15 cellular contexts compared by ENCODE assay signal in the genomic region with DNA sequence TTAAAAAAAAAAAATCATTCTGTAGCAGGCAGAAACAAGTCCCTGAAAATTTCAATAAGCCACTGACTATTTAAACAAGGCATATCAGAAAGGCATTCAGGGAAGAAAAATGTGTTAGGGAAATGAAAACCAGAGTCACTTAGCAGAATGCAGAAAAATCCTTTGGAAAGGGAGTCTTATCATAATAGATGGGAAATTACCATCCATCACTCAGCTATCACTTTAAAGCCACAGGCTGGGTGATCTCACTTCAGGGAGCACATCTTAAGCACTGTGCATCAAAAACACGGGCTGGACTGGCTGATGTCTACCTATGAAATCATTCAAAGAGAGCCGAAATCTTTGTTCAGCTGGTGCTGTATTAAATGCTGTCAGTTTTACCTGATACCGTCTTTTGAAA.
DNase-seq lines count a peak whose midpoint lies in the region; ATAC-seq and TF ChIP-seq lines count a peak whose summit lies in the region.
"Had no signal": no experiment of that assay in that cellular context is flagged by ENCODE, and none has a peak within 500 bp of the region (broad histone marks: within the 10 kb centered on the region; RNA-seq: fewer than 3 reads in every experiment).

No MANE protein-coding gene starts in this region.

- H3K36me3 ChIP-seq in Panc1 (ENCODE audit: control insufficient read depth, insufficient read depth, low read length) = no peaks in the 10 kb centered on the region
- H3K36me3 ChIP-seq in right atrium auricular region = no peaks in the 10 kb centered on the region
- no peaks in the 10 kb centered on the region for H3K36me3 ChIP-seq in CD8-positive, alpha-beta T cell (ENCODE audit: insufficient read depth, low read length)
- H3K36me3 ChIP-seq: BE2C, HAP-1 had no signal

- TF ChIP-seq CTCF in Panc1 (IDR thresholded peaks at IDR 0.05) (no peak), WTC11 (IDR thresholded peaks at IDR 0.05) (no peak), right atrium auricular region (IDR thresholded peaks at IDR 0.05) (no peak), progenitor cell of endocrine pancreas (IDR thresholded peaks at IDR 0.05; ENCODE audit: unreplicated experiment) (no peak)
- no peak for TF ChIP-seq CTCF in CD8-positive, alpha-beta T cell (IDR thresholded peaks at IDR 0.05)

- H3K27ac Mint-ChIP-seq in WTC11 (0 out of 2 replicates have a peak overlapping the region, but pooled peaks have one; percentile 24), progenitor cell of endocrine pancreas (no peak overlapping the region)
- H3K27ac Mint-ChIP-seq in CD8-positive, alpha-beta T cell = no peak overlapping the region
- H3K27ac Mint-ChIP-seq: CD4-positive, CD25-positive, alpha-beta regulatory T cell had no signal

- H3K4me3 ChIP-seq in Panc1 (ENCODE audit: low read depth in 2 of 2, low read length in 2 of 2) (no peak overlapping the region), right atrium auricular region (no peak overlapping the region)
- H3K4me3 ChIP-seq in CD8-positive, alpha-beta T cell (ENCODE audit: low read depth, low read length) = no peak overlapping the region
- H3K4me3 ChIP-seq: GM23248, HAP-1 had no signal

- no peak for DNase-seq in Panc1 (ENCODE audit: low read depth, low spot score)
- DNase-seq in WTC11 (ENCODE audit: low spot score) = no peak
- peak; percentile 20 for DNase-seq in left kidney (ENCODE audit: low read depth, low spot score)
- DNase-seq in right atrium auricular region (ENCODE audit: low spot score) = no peak
- no peak for DNase-seq in CD8-positive, alpha-beta T cell
- no peak for DNase-seq in progenitor cell of endocrine pancreas (ENCODE audit: low spot score, unreplicated experiment)
- DNase-seq: ACHN; C1 segment of cervical spinal cord; Caco-2; CD4-positive, CD25-positive, alpha-beta regulatory T cell; GM23248; IMR-90 had no signal

- no peak overlapping the region for H3K4me3 Mint-ChIP-seq in WTC11
- no peak overlapping the region for H3K4me3 Mint-ChIP-seq in CD8-positive, alpha-beta T cell
- H3K4me3 Mint-ChIP-seq in progenitor cell of endocrine pancreas (ENCODE audit: low read depth) = no peak overlapping the region
- H3K4me3 Mint-ChIP-seq: CD4-positive, CD25-positive, alpha-beta regulatory T cell had no signal

- H3K4me1 Mint-ChIP-seq in WTC11 (peaks cover 35% of the 10 kb centered on the region), progenitor cell of endocrine pancreas (ENCODE audit: low read depth) (peaks cover 7% of the 10 kb centered on the region)
- H3K4me1 Mint-ChIP-seq in CD8-positive, alpha-beta T cell (ENCODE audit: low read depth) = no peaks in the 10 kb centered on the region
- H3K4me1 Mint-ChIP-seq: CD4-positive, CD25-positive, alpha-beta regulatory T cell had no signal

- no TSS peak for BruUV-seq in Panc1 (replicated peaks; lab: Mats Ljungman, UMichigan)

- CTCF ChIA-PET in Panc1 (lab: Charles Lee) = interaction anchor here (0.6 to 0.9 kb wide), 2 partner anchors 38 to 328 kb away, joined by 3 read pairs; no protein-coding TSS in a partner anchor
- CTCF ChIA-PET in WTC11 (lab: Charles Lee) = interaction anchor here (1.4 to 2.1 kb wide), 3 partner anchors 18 to 38 kb away, joined by 4 to 14 read pairs (median 4); no protein-coding TSS in a partner anchor
- CTCF ChIA-PET in CD8-positive, alpha-beta T cell (lab: Charles Lee) = interaction anchor here (0.6 kb wide), 1 partner anchor 38 kb away, joined by 3 read pairs; no protein-coding TSS in a partner anchor

- POLR2A ChIA-PET in Panc1 (lab: Charles Lee) (interaction anchor here (0.6 to 0.7 kb wide), 2 partner anchors 37 to 152 kb away, joined by 3 read pairs; no protein-coding TSS in a partner anchor), WTC11 (lab: Charles Lee) (no interaction called here)
- POLR2A ChIA-PET in CD8-positive, alpha-beta T cell (lab: Charles Lee) = interaction anchor here (0.6 kb wide), 1 partner anchor 27 kb away, joined by 3 read pairs; no protein-coding TSS in a partner anchor

- H3K4me1 ChIP-seq in Panc1 (ENCODE audit: control insufficient read depth, insufficient read depth, low read length) = peaks cover 16% of the 10 kb centered on the region
- no peaks in the 10 kb centered on the region for H3K4me1 ChIP-seq in right atrium auricular region
- no peaks in the 10 kb centered on the region for H3K4me1 ChIP-seq in CD8-positive, alpha-beta T cell (ENCODE audit: insufficient read depth, low read length)
- H3K4me1 ChIP-seq: Caco-2 had no signal

- H3K9me3 ChIP-seq in Panc1 (ENCODE audit: control insufficient read depth, insufficient read depth, low read depth, low read length) (no peaks in the 10 kb centered on the region), right atrium auricular region (no peaks in the 10 kb centered on the region)
- H3K9me3 ChIP-seq in CD8-positive, alpha-beta T cell (ENCODE audit: low read length) = no peaks in the 10 kb centered on the region
- H3K9me3 ChIP-seq: BE2C, Caco-2, HAP-1 had no signal

- in situ Hi-C loops in Panc1 (cut with HindIII; ENCODE audit: low pct_unique_long_range_greater_than_20kb, low sequenced_read_pairs) = no loop called here

- no peak for ATAC-seq in Panc1
- ATAC-seq in WTC11 = no peak
- no peak for ATAC-seq in CD8-positive, alpha-beta T cell
- ATAC-seq in HG03280 (IDR thresholded peaks at IDR 0.05; ENCODE audit: unreplicated experiment) = no peak

- H3K27me3 Mint-ChIP-seq in WTC11 (ENCODE audit: low read depth) = no peaks in the 10 kb centered on the region
- H3K27me3 Mint-ChIP-seq in CD8-positive, alpha-beta T cell (ENCODE audit: low read depth) = no peaks in the 10 kb centered on the region
- no peaks in the 10 kb centered on the region for H3K27me3 Mint-ChIP-seq in progenitor cell of endocrine pancreas
- H3K27me3 Mint-ChIP-seq: CD4-positive, CD25-positive, alpha-beta regulatory T cell had no signal

- H3K27ac ChIP-seq in Panc1 (ENCODE audit: low read length) (peak overlapping the region; percentile 87), right atrium auricular region (no peak overlapping the region)
- H3K27ac ChIP-seq in CD8-positive, alpha-beta T cell (ENCODE audit: low read depth, low read length) = no peak overlapping the region
- H3K27ac ChIP-seq: GM23248 had no signal

- H3K27me3 ChIP-seq in Panc1 (ENCODE audit: control insufficient read depth, insufficient read depth, low read length) = no peaks in the 10 kb centered on the region
- no peaks in the 10 kb centered on the region for H3K27me3 ChIP-seq in right atrium auricular region
- H3K27me3 ChIP-seq in CD8-positive, alpha-beta T cell (ENCODE audit: insufficient read depth, low read length) = no peaks in the 10 kb centered on the region
- H3K27me3 ChIP-seq: BE2C had no signal

- intact Hi-C loops in Panc1 (cut with micrococcal nuclease; ENCODE audit: unreplicated experiment) = no loop called here
- intact Hi-C loops in CD8-positive, alpha-beta T cell (cut with DNase I, micrococcal nuclease) = no loop called here

- H3K36me3 Mint-ChIP-seq in WTC11 = no peaks in the 10 kb centered on the region
- peaks cover 10% of the 10 kb centered on the region for H3K36me3 Mint-ChIP-seq in CD8-positive, alpha-beta T cell
- H3K36me3 Mint-ChIP-seq in progenitor cell of endocrine pancreas (ENCODE audit: insufficient read depth) = peaks cover 5% of the 10 kb centered on the region

- H3K9me3 Mint-ChIP-seq in WTC11 (no peaks in the 10 kb centered on the region), progenitor cell of endocrine pancreas (ENCODE audit: low read depth) (no peaks in the 10 kb centered on the region)
- no peaks in the 10 kb centered on the region for H3K9me3 Mint-ChIP-seq in CD8-positive, alpha-beta T cell
- H3K9me3 Mint-ChIP-seq: CD4-positive, CD25-positive, alpha-beta regulatory T cell had no signal

TF ChIP-seq in WTC11, 78 proteins besides CTCF, POLR2A, EP300 and RAD21:
- TF ChIP-seq NR3C1 (CRISPR knock-in tag; conservative IDR thresholded peaks at IDR 0.05; ENCODE audit: low read depth) (no peak), MYBL2 (CRISPR knock-in tag; IDR thresholded peaks at IDR 0.05) (no peak), SOX15 (CRISPR knock-in tag; IDR thresholded peaks at IDR 0.05) (no peak), FOXP1 (CRISPR knock-in tag; IDR thresholded peaks at IDR 0.05; ENCODE audit: borderline replicate concordance) (no peak), NR2C2 (CRISPR knock-in tag; IDR thresholded peaks at IDR 0.05) (no peak), ZNF317 (CRISPR knock-in tag; IDR thresholded peaks at IDR 0.05; ENCODE audit: borderline replicate concordance, low read depth) (no peak), ELF4 (CRISPR knock-in tag; IDR thresholded peaks at IDR 0.05; ENCODE audit: low read depth) (no peak), ZNF219 (CRISPR knock-in tag; IDR thresholded peaks at IDR 0.05; ENCODE audit: borderline replicate concordance) (no peak)
- TF ChIP-seq, protein P1, sequence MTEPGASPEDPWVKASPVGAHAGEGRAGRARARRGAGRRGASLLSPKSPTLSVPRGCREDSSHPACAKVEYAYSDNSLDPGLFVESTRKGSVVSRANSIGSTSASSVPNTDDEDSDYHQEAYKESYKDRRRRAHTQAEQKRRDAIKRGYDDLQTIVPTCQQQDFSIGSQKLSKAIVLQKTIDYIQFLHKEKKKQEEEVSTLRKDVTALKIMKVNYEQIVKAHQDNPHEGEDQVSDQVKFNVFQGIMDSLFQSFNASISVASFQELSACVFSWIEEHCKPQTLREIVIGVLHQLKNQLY (CRISPR knock-in tag; IDR thresholded peaks at IDR 0.05) = no peak
